ENCODE assay signal across 19 cellular contexts in the genomic region with DNA sequence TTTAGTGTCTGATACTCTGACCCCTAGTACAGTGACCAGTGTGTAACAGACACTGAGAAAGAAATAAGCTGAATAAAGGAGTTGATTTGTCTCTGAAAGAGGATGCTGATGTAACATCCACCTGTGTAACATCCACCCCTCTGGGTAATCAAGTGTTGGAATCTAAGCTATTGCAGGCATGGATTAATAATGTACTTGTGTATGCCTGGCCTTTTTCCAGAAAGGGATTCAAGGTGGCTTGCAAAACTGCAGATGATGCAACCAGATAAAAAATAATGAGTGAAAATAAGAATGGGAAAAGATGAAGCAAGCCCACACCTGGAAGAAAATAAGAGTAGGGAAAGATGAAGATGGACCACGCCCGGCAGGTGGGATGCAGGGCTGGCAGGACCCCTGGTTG. TPM values are rescaled to one million over a fixed set of nuclear protein-coding genes. Genes with fewer than 3 reads are reported as not detected.
A peak's percentile ranks its signal among the peaks of the same experiment; 100 is the strongest.
DNase-seq lines count a peak whose midpoint lies in the region; ATAC-seq and TF ChIP-seq lines count a peak whose summit lies in the region.
"Had no signal": no experiment of that assay in that cellular context is flagged by ENCODE, and none has a peak within 500 bp of the region (broad histone marks: within the 10 kb centered on the region; RNA-seq: fewer than 3 reads in every experiment).

No MANE protein-coding gene starts in this region.

- intact Hi-C loops in left ventricle myocardium inferior (cut with micrococcal nuclease), result no loop called here
- intact Hi-C loops in natural killer cell (cut with micrococcal nuclease), result no loop called here

- H3K4me3 ChIP-seq in epithelial cell of esophagus (ENCODE audit: low read length), result no peak overlapping the region
- H3K4me3 ChIP-seq in liver (ENCODE audit: low read depth in 1 of 3, low read length in 3 of 3), result no peak overlapping the region
- H3K4me3 ChIP-seq in left ventricle myocardium inferior, result no peak overlapping the region
- H3K4me3 ChIP-seq: HAP-1, MG63, SJSA1 had no signal

- peak; percentile 40 for DNase-seq in HPDE6-E6E7 (ENCODE audit: extremely low spot score)
- DNase-seq in LoVo (ENCODE audit: low spot score), result peak; percentile 23
- DNase-seq in epithelial cell of esophagus (ENCODE audit: low read depth), result peak; percentile 96
- no peak for DNase-seq in hepatic stellate cell (ENCODE audit: low spot score)
- DNase-seq in left ventricle myocardium inferior, result no peak
- no peak for DNase-seq in natural killer cell
- DNase-seq: COR-L47; DMS153; KBM-7; MG63; NCI-H1092; NCI-H1694; NCI-H526 treated with DMSO at 0.1 percent for 48 hours; NK-92 treated with Interleukin-12 subunit alpha and Interleukin-12 subunit beta, amount 100 ng/mL, for 24 hours; RPMI8226 had no signal

- H3K4me3 Mint-ChIP-seq in natural killer cell, result no peak overlapping the region

- no peaks in the 10 kb centered on the region for H3K4me1 Mint-ChIP-seq in natural killer cell

- peaks cover 0 to 2% (median 1%) of the 10 kb centered on the region in 4 donors for H3K9me3 ChIP-seq in liver (ENCODE audit: control insufficient read depth in 4 of 4, low read length in 3 of 4)
- peaks cover 9% of the 10 kb centered on the region for H3K9me3 ChIP-seq in left ventricle myocardium inferior (replicated peaks)
- H3K9me3 ChIP-seq: HAP-1, MG63, SJSA1 had no signal

- no peak for ATAC-seq in natural killer cell

- no peak overlapping the region for H3K27ac ChIP-seq in liver (ENCODE audit: low read depth in 1 of 2, low read length in 2 of 2)
- no peak overlapping the region for H3K27ac ChIP-seq in left ventricle myocardium inferior (replicated peaks)
- H3K27ac ChIP-seq: SJSA1 had no signal

- no peak overlapping the region for H3K27ac Mint-ChIP-seq in natural killer cell

- no peak overlapping the region for H3K9ac ChIP-seq in liver (ENCODE audit: low read depth in 1 of 2, low read length in 2 of 2)

- no peak for TF ChIP-seq CTCF in epithelial cell of esophagus (IDR thresholded peaks at IDR 0.05; ENCODE audit: insufficient read depth, low read depth, low read length, missing control alignments)
- no peak for TF ChIP-seq CTCF in liver (IDR thresholded peaks at IDR 0.05; ENCODE audit: low read depth, low read length, missing input control)
- TF ChIP-seq CTCF in left ventricle myocardium inferior (IDR thresholded peaks at IDR 0.05; ENCODE audit: borderline replicate concordance), result no peak
- no peak for TF ChIP-seq CTCF in natural killer cell (IDR thresholded peaks at IDR 0.05)

- H3K36me3 Mint-ChIP-seq in natural killer cell, result no peaks in the 10 kb centered on the region

- no peaks in the 10 kb centered on the region for H3K9me3 Mint-ChIP-seq in natural killer cell

- H3K27me3 ChIP-seq in liver (ENCODE audit: control insufficient read depth in 4 of 4, insufficient read depth in 4 of 4, low read length in 3 of 4), result no peaks in the 10 kb centered on the region
- H3K27me3 ChIP-seq in left ventricle myocardium inferior (ENCODE audit: low read depth), result peaks cover 19% of the 10 kb centered on the region
- H3K27me3 ChIP-seq: MG63, SJSA1 had no signal

- no peaks in the 10 kb centered on the region for H3K36me3 ChIP-seq in liver (ENCODE audit: control insufficient read depth in 4 of 4, insufficient read depth in 3 of 4, low read depth in 1 of 4, low read length in 3 of 4)
- H3K36me3 ChIP-seq in left ventricle myocardium inferior, result no peaks in the 10 kb centered on the region
- H3K36me3 ChIP-seq: HAP-1, MG63, SJSA1 had no signal

- TF ChIP-seq RAD21 in liver (IDR thresholded peaks at IDR 0.05), result no peak

- H3K4me1 ChIP-seq in liver (ENCODE audit: control insufficient read depth in 4 of 4, insufficient read depth in 4 of 4, low read length in 3 of 4) (no peaks in the 10 kb centered on the region), left ventricle myocardium inferior (no peaks in the 10 kb centered on the region)
- H3K4me1 ChIP-seq: HAP-1, SJSA1 had no signal

- whole genome bisulfite sequencing in liver, result 83% methylated on average over 2 of the region's 2 CpGs

- peaks cover 8 to 19% of the 10 kb centered on the region in 2 donors for H3K27me3 Mint-ChIP-seq in natural killer cell (ENCODE audit: low read depth in 2 of 2)

TF ChIP-seq in liver, 16 proteins besides CTCF, POLR2A, EP300 and RAD21:
- TF ChIP-seq, protein P1, sequence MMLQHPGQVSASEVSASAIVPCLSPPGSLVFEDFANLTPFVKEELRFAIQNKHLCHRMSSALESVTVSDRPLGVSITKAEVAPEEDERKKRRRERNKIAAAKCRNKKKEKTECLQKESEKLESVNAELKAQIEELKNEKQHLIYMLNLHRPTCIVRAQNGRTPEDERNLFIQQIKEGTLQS (IDR thresholded peaks at IDR 0.05), result peak; percentile 70
- TF ChIP-seq FOXA1 (IDR thresholded peaks at IDR 0.05) (no peak), HNF4A (conservative IDR thresholded peaks at IDR 0.05) (peak; percentile 3 to 53)

RNA-seq across cellular contexts. Expression of a gene that starts 48.2 kb away (rescaled TPM):
- total RNA-seq in liver (not detected), left ventricle myocardium inferior (not detected), natural killer cell (not detected)
- not detected for polyA plus RNA-seq in liver
- total RNA-seq: OCI-LY7, SJSA1 had no signal

Comparison
In these comparisons a context has a peak if more than half of its experiments do, and no peak if none do; other contexts are left out.
1. DNase-seq: peak in HPDE6-E6E7 (single experiment), LoVo (single experiment) and epithelial cell of esophagus (single experiment); none in hepatic stellate cell (single experiment), left ventricle myocardium inferior (single experiment) and natural killer cell (single experiment).